Comparison of ENCODE assay signal across 12 cellular contexts in the genomic region with DNA sequence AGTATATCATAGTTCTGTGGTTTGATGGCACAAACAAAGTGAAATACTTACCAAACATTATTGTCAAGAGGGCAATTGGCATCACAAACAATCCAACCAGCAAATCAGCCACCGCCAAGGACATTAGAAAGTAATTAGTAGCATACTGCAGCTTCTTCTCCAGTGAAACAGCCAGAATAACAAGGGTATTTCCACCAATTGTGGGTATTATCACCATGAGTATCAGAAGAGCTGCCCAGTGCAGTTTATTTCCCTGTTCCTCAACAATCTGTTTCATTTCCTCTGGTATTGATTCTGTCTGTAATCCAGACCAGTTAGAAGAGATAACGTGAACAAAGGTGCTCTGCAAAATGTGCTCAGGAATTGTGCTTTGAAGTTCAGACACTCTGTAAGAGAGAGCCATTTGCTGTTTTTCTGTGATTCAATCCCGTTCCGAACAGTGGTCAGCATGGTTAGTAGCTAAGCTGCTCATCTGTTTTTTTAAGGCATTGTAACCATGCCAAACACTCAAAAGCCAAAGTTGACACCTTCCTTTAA. TPM values are rescaled to one million over a fixed set of nuclear protein-coding genes. Genes with fewer than 3 reads are reported as not detected.
A peak's percentile ranks its signal among the peaks of the same experiment; 100 is the strongest.
DNase-seq lines count a peak whose midpoint lies in the region; ATAC-seq, FAIRE-seq and TF ChIP-seq lines count a peak whose summit lies in the region.
"Had no signal": no experiment of that assay in that cellular context is flagged by ENCODE, and none has a peak within 500 bp of the region (broad histone marks: within the 10 kb centered on the region; RNA-seq: fewer than 3 reads in every experiment).

No MANE protein-coding gene starts in this region.

- H3K27ac ChIP-seq in SJSA1 (peak overlapping the region; percentile 38), fibroblast of lung (ENCODE audit: insufficient read depth, low read length) (no peak overlapping the region)

- H3K4me2 ChIP-seq in fibroblast of lung (ENCODE audit: extremely low read depth, insufficient read depth, low read length), result peak overlapping the region; percentile 83

- H3K4me1 Mint-ChIP-seq in nephron progenitor cell, result peaks cover 65% of the 10 kb centered on the region

- peaks cover 7% of the 10 kb centered on the region; the same call in 1 of the 2 replicates for H3K36me3 ChIP-seq in SJSA1
- no peaks in the 10 kb centered on the region for H3K36me3 ChIP-seq in fibroblast of lung (ENCODE audit: control insufficient read depth, insufficient read depth, low read length)
- H3K36me3 ChIP-seq in MG63, result no peaks in the 10 kb centered on the region; the same call in 1 of the 2 replicates

- no peaks in the 10 kb centered on the region for H3K9me3 Mint-ChIP-seq in nephron progenitor cell

- H3K4me1 ChIP-seq in SJSA1 (replicated peaks) (peaks cover 25% of the 10 kb centered on the region), fibroblast of lung (ENCODE audit: control insufficient read depth, extremely low read depth, insufficient read depth, low read length) (peaks cover 1% of the 10 kb centered on the region)

- H3K9me3 ChIP-seq in SJSA1 (replicated peaks), result no peaks in the 10 kb centered on the region
- H3K9me3 ChIP-seq in fibroblast of lung (ENCODE audit: control insufficient read depth, insufficient read depth, low read depth, low read length), result no peaks in the 10 kb centered on the region
- H3K9me3 ChIP-seq in MG63, result no peaks in the 10 kb centered on the region

- H3K4me3 ChIP-seq in SJSA1, result no peak overlapping the region
- peak overlapping the region in 3 of 4 experiments; percentile 5 to 58 (median 54) for H3K4me3 ChIP-seq in fibroblast of lung (replicated peaks in 1 of 4; ENCODE audit: control extremely low read depth in 1 of 4, insufficient read depth in 1 of 4, low read depth in 3 of 4, low read length in 4 of 4)
- H3K4me3 ChIP-seq in MG63, result no peak overlapping the region

- H3K27me3 Mint-ChIP-seq in nephron progenitor cell (ENCODE audit: low read depth, poor library complexity), result no peaks in the 10 kb centered on the region

- peak overlapping the region; percentile 31 for H3K4me3 Mint-ChIP-seq in nephron progenitor cell

- H4K20me1 ChIP-seq in fibroblast of lung (ENCODE audit: control insufficient read depth, extremely low read depth, insufficient read depth, low read length), result no peaks in the 10 kb centered on the region

- TF ChIP-seq CTCF in D721Med (IDR thresholded peaks at IDR 0.05; ENCODE audit: insufficient read depth, missing control alignments), result no peak
- no peak for TF ChIP-seq CTCF in fibroblast of lung (conservative IDR thresholded peaks at IDR 0.05 in 1 of 2, IDR thresholded peaks at IDR 0.05 in 1 of 2; ENCODE audit: low read depth in 1 of 2, low read length in 2 of 2)
- TF ChIP-seq CTCF in nephron progenitor cell (IDR thresholded peaks at IDR 0.05), result no peak

- H3K36me3 Mint-ChIP-seq in nephron progenitor cell (ENCODE audit: low read depth), result peaks cover 13% of the 10 kb centered on the region

- H3K27ac Mint-ChIP-seq in nephron progenitor cell, result peak overlapping the region; percentile 87

- FAIRE-seq in D721Med (lab: Jason Lieb, UNC), result peak; percentile 87

- DNase-seq in D721Med (ENCODE audit: insufficient read length, low spot score) (no peak), SJSA1 (ENCODE audit: low read depth in 1 of 2, low spot score in 2 of 2) (peak in 1 of 2 experiments; percentile 35), fibroblast of lung (ENCODE audit: low read depth in 2 of 2) (peak; percentile 52 to 61), nephron progenitor cell (no peak), OCI-M2 (lab: John Stamatoyannopoulos, UW; ENCODE audit: unreplicated experiment) (no peak), GM19240 (ENCODE audit: insufficient read length, low spot score) (no peak), MG63 (no peak)
- DNase-seq: activated T-cell treated with anti-CD3 and anti-CD28 coated beads, Interleukin-2, amount 50 U/mL, for 1 hour; DMS153; erythroblast; stimulated activated naive CD4-positive, alpha-beta T cell had no signal

- no peak overlapping the region for H2AFZ ChIP-seq in fibroblast of lung (ENCODE audit: low read length)

- ATAC-seq in activated CD4-positive, CD25-positive, alpha-beta regulatory T cell treated with anti-CD3 and anti-CD28 coated beads, Interleukin-2, amount 50 U/mL, for 24 hours, result no peak

- H3K27me3 ChIP-seq in SJSA1 (replicated peaks), result no peaks in the 10 kb centered on the region
- no peaks in the 10 kb centered on the region for H3K27me3 ChIP-seq in fibroblast of lung (ENCODE audit: control insufficient read depth, insufficient read depth, low read length)
- H3K27me3 ChIP-seq in MG63, result no peaks in the 10 kb centered on the region

- H3K9ac ChIP-seq in fibroblast of lung (ENCODE audit: insufficient read depth, low read length), result no peak overlapping the region

- peaks cover under 1% of the 10 kb centered on the region for H3K79me2 ChIP-seq in fibroblast of lung (ENCODE audit: control insufficient read depth, insufficient read depth, low read length)

RNA-seq across cellular contexts. Expression of a gene that starts 1.4 kb away (rescaled TPM):
- total RNA-seq in SJSA1 (2014; rRNA removed; shearing (Covaris generic)), result 0.21 TPM in 1 of 2 replicates, not detected in the other
- total RNA-seq in fibroblast of lung, result 31.1 and 92.5 TPM in 2 replicates
- 12.6 and 26.0 TPM in 2 replicates for polyA plus RNA-seq in fibroblast of lung
- 6.9 and 15.9 TPM in 2 replicates for polyA plus RNA-seq in fibroblast of lung (2012)
- 5.2 and 5.6 TPM in 2 replicates for polyA minus RNA-seq in fibroblast of lung (ENCODE audit: low replicate concordance)
- total RNA-seq in MG63 (2014; rRNA removed; shearing (Covaris generic); ENCODE audit: low replicate concordance), result not detected in 2 replicates

Comparison
In these comparisons a context has a peak if more than half of its experiments do, and no peak if none do; other contexts are left out.
1. DNase-seq: peak in fibroblast of lung (2 of 2); none in D721Med (single experiment), nephron progenitor cell (single experiment), OCI-M2 (single experiment), GM19240 (single experiment) and MG63 (single experiment).
2. H3K4me3 ChIP-seq: peak in fibroblast of lung (3 of 4); none in SJSA1 (single experiment) and MG63 (single experiment).
3. RNA of a gene that starts 1.4 kb away (total RNA-seq): 31.1 to 92.5 TPM in fibroblast of lung; 0.21 TPM in SJSA1 and not detected in MG63; every median in the first group is over 10 times any median in the second.